Comparison of ENCODE assay signal across 15 cellular contexts in genomic region chr2:76895469-76895868, GRCh38.
DNase-seq lines count a peak whose midpoint lies in the region; TF ChIP-seq lines count a peak whose summit lies in the region.
"Had no signal": no experiment of that assay in that cellular context is flagged by ENCODE, and none has a peak within 500 bp of the region (broad histone marks: within the 10 kb centered on the region; RNA-seq: fewer than 3 reads in every experiment).

No MANE protein-coding gene starts in this region.

- no peak for TF ChIP-seq EP300 in transverse colon (IDR thresholded peaks at IDR 0.05; ENCODE audit: low read depth)

- no peaks in the 10 kb centered on the region for H3K27me3 ChIP-seq in transverse colon
- H3K27me3 ChIP-seq: BLaER1 treated with 17β-estradiol and CSF1 and Interleukin-3, amounts not matched to agents 10 nM and 100 nM had no signal

- no peak overlapping the region for H3K27ac ChIP-seq in transverse colon
- H3K27ac ChIP-seq: BLaER1 treated with 17β-estradiol and CSF1 and Interleukin-3, amounts not matched to agents 10 nM and 100 nM had no signal

- TF ChIP-seq CTCF in glutamatergic neuron (IDR thresholded peaks at IDR 0.05; ENCODE audit: partially characterized antibody, unreplicated experiment) (no peak), transverse colon (IDR thresholded peaks at IDR 0.05) (no peak)

- H3K4me3 ChIP-seq in transverse colon, result no peak overlapping the region
- H3K4me3 ChIP-seq: BLaER1 treated with 17β-estradiol and CSF1 and Interleukin-3, amounts not matched to agents 10 nM and 100 nM had no signal

- no peaks in the 10 kb centered on the region for H3K36me3 Mint-ChIP-seq in glutamatergic neuron (ENCODE audit: unreplicated experiment)

- in situ Hi-C loops in transverse colon (cut with MboI; ENCODE audit: low pct_ligation_motif_present in 1 of 4, low pct_unique_long_range_greater_than_20kb in 1 of 4, low sequenced_read_pairs in 3 of 4), result no loop called here

- no peak for TF ChIP-seq POLR2A in transverse colon (IDR thresholded peaks at IDR 0.05)

- WGBS in transverse colon (ENCODE audit: low coverage in 1 of 2), 2 donors, result 68 to 71% methylated on average over 6 of the region's 6 CpGs

- DNase-seq in HuH-7 (ENCODE audit: low spot score) (peak; percentile 17), SW480 (ENCODE audit: low spot score) (peak; percentile 4), glutamatergic neuron (no peak), transverse colon (no peak), NCI-H2081 (lab: John Stamatoyannopoulos, UW) (no peak), NCI-H446 (lab: John Stamatoyannopoulos, UW) (no peak), NOMO-1 (lab: John Stamatoyannopoulos, UW; ENCODE audit: unreplicated experiment in 2 of 2) (no peak)
- DNase-seq: DMS 273 treated with DMSO at 0.1 percent for 48 hours; EL; Karpas-422; NCI-H1417 treated with DMSO at 0.1 percent for 48 hours; NCI-H2029; NCI-H2227 treated with DMSO at 0.1 percent for 48 hours; NK-92 treated with Interleukin-12 subunit alpha and Interleukin-12 subunit beta, amount 100 ng/mL, for 24 hours had no signal

- H3K27ac Mint-ChIP-seq in glutamatergic neuron (ENCODE audit: unreplicated experiment), result peak overlapping the region; percentile 74

- H3K27me3 Mint-ChIP-seq in glutamatergic neuron (ENCODE audit: unreplicated experiment), result peaks cover 2% of the 10 kb centered on the region

- no peaks in the 10 kb centered on the region for H3K36me3 ChIP-seq in transverse colon
- H3K36me3 ChIP-seq: BLaER1 treated with 17β-estradiol and CSF1 and Interleukin-3, amounts not matched to agents 10 nM and 100 nM had no signal

- peaks cover 12% of the 10 kb centered on the region for H3K4me1 Mint-ChIP-seq in glutamatergic neuron (ENCODE audit: low read depth, unreplicated experiment)

- H3K4me1 ChIP-seq in transverse colon, result no peaks in the 10 kb centered on the region
- H3K4me1 ChIP-seq: BLaER1 treated with 17β-estradiol and CSF1 and Interleukin-3, amounts not matched to agents 10 nM and 100 nM had no signal

- no peaks in the 10 kb centered on the region for H3K9me3 ChIP-seq in transverse colon
- H3K9me3 ChIP-seq: BLaER1 treated with 17β-estradiol and CSF1 and Interleukin-3, amounts not matched to agents 10 nM and 100 nM had no signal

- H3K9me3 Mint-ChIP-seq in glutamatergic neuron (ENCODE audit: unreplicated experiment), result no peaks in the 10 kb centered on the region

- intact Hi-C loops in transverse colon (cut with DNase I; ENCODE audit: low total_unique reads), result no loop called here

- H3K4me3 Mint-ChIP-seq in glutamatergic neuron (ENCODE audit: unreplicated experiment), result no peak overlapping the region

Comparison
In these comparisons a context has a peak if more than half of its experiments do, and no peak if none do; other contexts are left out.
1. DNase-seq: peak in HuH-7 (single experiment) and SW480 (single experiment); none in glutamatergic neuron (single experiment), transverse colon (single experiment), NCI-H2081 (0 of 2), NCI-H446 (0 of 2) and NOMO-1 (0 of 2).